ENCODE assay signal across 2 cellular contexts in genomic region chr11:130144721-130145327, GRCh38.
TF ChIP-seq lines count a peak whose summit lies in the region.

No MANE protein-coding gene starts in this region.

TF ChIP-seq in IMR-90, 13 proteins besides CTCF, POLR2A, EP300 and RAD21:
- TF ChIP-seq ELK1 (IDR thresholded peaks at IDR 0.05; ENCODE audit: borderline replicate concordance, low read depth, low read length), result no peak
- no peak for TF ChIP-seq MXI1 (IDR thresholded peaks at IDR 0.05; ENCODE audit: borderline replicate concordance, low read depth, low read length)
- TF ChIP-seq BHLHE40 (IDR thresholded peaks at IDR 0.05; ENCODE audit: low read depth, low read length), result no peak
- TF ChIP-seq RFX5 (IDR thresholded peaks at IDR 0.05; ENCODE audit: low read depth, low read length), result no peak
TF ChIP-seq in IMR-90: peak in this region for 0.

TF ChIP-seq in WTC11, 78 proteins besides CTCF, POLR2A, EP300 and RAD21 (continued from another document):
- TF ChIP-seq USF2 (CRISPR knock-in tag; IDR thresholded peaks at IDR 0.05) (no peak), ZNF317 (CRISPR knock-in tag; IDR thresholded peaks at IDR 0.05; ENCODE audit: borderline replicate concordance, low read depth) (no peak), ATF1 (CRISPR knock-in tag; IDR thresholded peaks at IDR 0.05) (no peak), ELF4 (CRISPR knock-in tag; IDR thresholded peaks at IDR 0.05; ENCODE audit: low read depth) (no peak), ERG (CRISPR knock-in tag; IDR thresholded peaks at IDR 0.05) (no peak), JUN (CRISPR knock-in tag; IDR thresholded peaks at IDR 0.05) (no peak), GABPB1 (CRISPR knock-in tag; IDR thresholded peaks at IDR 0.05) (no peak)
